ENCODE assay signal across 12 cellular contexts in the genomic region with DNA sequence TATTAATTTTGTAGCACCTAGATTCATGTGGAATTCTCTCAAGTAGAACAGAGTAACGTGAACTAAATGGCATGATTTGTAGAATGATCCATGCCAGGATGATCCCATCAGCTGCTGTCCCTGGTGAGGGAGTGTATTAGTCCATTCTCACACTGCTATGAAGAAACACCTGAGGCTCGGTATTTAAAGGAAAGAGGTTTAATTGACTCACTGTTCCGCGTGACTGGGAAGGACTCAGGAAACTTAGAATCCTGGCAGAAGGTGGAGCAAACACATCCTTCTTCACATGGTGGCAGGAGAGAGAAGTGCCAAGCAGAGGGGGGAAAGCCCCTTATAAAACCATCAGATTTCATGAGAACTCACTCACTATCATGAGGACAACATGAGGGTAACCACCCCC.
"Had no signal": no experiment of that assay in that cellular context is flagged by ENCODE, and none has a peak within 500 bp of the region (broad histone marks: within the 10 kb centered on the region; RNA-seq: fewer than 3 reads in every experiment).

No MANE protein-coding gene starts in this region.

- H3K9me3 ChIP-seq: esophagus muscularis mucosa, right lobe of liver had no signal

- H3K27ac ChIP-seq: cardiac muscle cell, esophagus muscularis mucosa had no signal

- ATAC-seq: activated CD4-positive, alpha-beta T cell treated with anti-CD3 and anti-CD28 coated beads for 36 hours; activated T-cell treated with anti-CD3 and anti-CD28 coated beads, Interleukin-2, amount 50 U/mL, for 4 hours; stimulated activated naive CD8-positive, alpha-beta T cell treated with anti-CD3 and anti-CD28 coated beads, Interleukin-15, Interleukin-2, amounts not matched to agents 100 U/mL and 50 U/mL, for 24 hours had no signal

- DNase-seq: activated CD4-positive, alpha-beta memory T cell treated with anti-CD3 and anti-CD28 coated beads, Interleukin-2, amount 10 ng/mL, durations not matched to agents 7 days and 5 days; activated CD4-positive, alpha-beta T cell treated with anti-CD3 and anti-CD28 coated beads for 36 hours; activated effector memory CD4-positive, alpha-beta T cell treated with Interleukin-2 at 50 U/mL for 16 hours; activated naive CD4-positive, alpha-beta T cell treated with anti-CD3 and anti-CD28 coated beads, Interleukin-2, amount 50 U/mL, for 16 hours; activated T-cell treated with anti-CD3 and anti-CD28 coated beads, Interleukin-2, amount 50 U/mL, for 4 hours; hypothalamus; kidney; right lobe of liver; stimulated activated naive CD8-positive, alpha-beta T cell treated with anti-CD3 and anti-CD28 coated beads, Interleukin-15, Interleukin-2, amounts not matched to agents 100 U/mL and 50 U/mL, for 24 hours; T-helper 2 cell had no signal

- H3K36me3 ChIP-seq: cardiac muscle cell, esophagus muscularis mucosa, right lobe of liver had no signal

- H3K27me3 ChIP-seq: cardiac muscle cell, esophagus muscularis mucosa, right lobe of liver had no signal

- H3K4me3 ChIP-seq: cardiac muscle cell, esophagus muscularis mucosa, right lobe of liver had no signal
